7 cellular contexts compared by ENCODE assay signal in the genomic region with DNA sequence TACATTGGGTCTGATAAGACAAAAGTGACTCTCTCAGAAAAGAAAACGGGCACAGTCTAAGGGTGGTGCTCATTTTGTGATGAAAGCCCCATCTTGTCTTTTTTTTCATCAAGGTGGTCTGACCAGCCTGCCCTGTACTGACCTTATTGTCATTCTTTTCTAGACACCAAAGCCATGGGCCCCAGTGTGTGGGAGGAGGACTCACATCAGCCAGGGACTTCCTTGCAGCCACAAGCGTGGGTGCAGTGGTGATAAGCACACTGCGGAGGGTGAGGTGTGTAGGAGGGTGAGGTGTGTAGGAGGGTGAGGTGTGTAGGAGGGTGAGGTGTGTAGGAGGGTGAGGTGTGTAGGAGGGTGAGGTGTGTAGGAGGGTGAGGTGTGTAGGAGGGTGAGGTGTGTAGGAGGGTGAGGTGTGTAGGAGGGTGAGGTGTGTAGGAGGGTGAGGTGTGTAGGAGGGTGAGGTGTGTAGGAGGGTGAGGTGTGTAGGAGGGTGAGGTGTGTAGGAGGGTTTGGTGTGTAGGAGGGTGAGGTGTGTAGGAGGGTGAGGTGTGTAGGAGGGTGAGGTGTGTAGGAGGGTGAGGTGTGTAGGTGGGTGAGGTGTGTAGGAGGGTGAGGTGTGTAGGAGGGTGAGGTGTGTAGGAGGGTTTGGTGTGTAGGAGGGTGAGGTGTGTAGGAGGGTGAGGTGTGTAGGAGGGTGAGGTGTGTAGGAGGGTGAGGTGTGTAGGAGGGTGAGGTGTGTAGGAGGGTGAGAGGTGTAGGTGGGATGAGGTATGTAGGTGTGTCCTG.
DNase-seq lines count a peak whose midpoint lies in the region; ATAC-seq, FAIRE-seq and TF ChIP-seq lines count a peak whose summit lies in the region.
"Not testable (repeated sequence)": the region's sequence is repeated elsewhere in the genome, so short reads cannot be mapped to it uniquely, and the experiment has no call there.

No MANE protein-coding gene starts in this region.

- not testable (repeated sequence) for H2AFZ ChIP-seq in K562 (ENCODE audit: low read depth, low read length)

- H3K4me1 Mint-ChIP-seq in natural killer cell treated with Interleukin-12 subunit alpha and Interleukin-12 subunit beta and Interleukin-15 and Interleukin-18, amount 100 ng/mL, for 72 hours (ENCODE audit: low read depth in 2 of 2) = peaks cover 52 to 62% of the 10 kb centered on the region in 2 donors
- H3K4me1 Mint-ChIP-seq in stimulated activated naive B cell treated with anti-CD40 and anti-IgM and Interleukin-4, amounts not matched to agents 10 μg/mL and 1 μg/mL and 100 μg/mL, for 72 hours = peaks cover 20 to 30% of the 10 kb centered on the region in 2 donors

- H4K20me1 ChIP-seq in K562 (replicated peaks; ENCODE audit: control insufficient read depth, insufficient read depth, low read length) = not testable (repeated sequence)

- H3K9me3 Mint-ChIP-seq in natural killer cell treated with Interleukin-12 subunit alpha and Interleukin-12 subunit beta and Interleukin-15 and Interleukin-18, amount 100 ng/mL, for 72 hours = not testable (repeated sequence)
- peaks cover 12 to 15% of the 10 kb centered on the region in 2 donors for H3K9me3 Mint-ChIP-seq in stimulated activated naive B cell treated with anti-CD40 and anti-IgM and Interleukin-4, amounts not matched to agents 10 μg/mL and 1 μg/mL and 100 μg/mL, for 72 hours

- not testable (repeated sequence) for H3K36me3 ChIP-seq in K562 (ENCODE audit: control insufficient read depth, insufficient read depth, low read length)

- in situ Hi-C loops in K562 (cut with MboI) = not testable (repeated sequence)

- intact Hi-C loops in K562 (cut with micrococcal nuclease); cardiac septum (cut with DNase I): not testable (repeated sequence)

- not testable (repeated sequence) for H3K4me2 ChIP-seq in K562 (ENCODE audit: insufficient read depth, low read length)

- WGBS in K562 (ENCODE audit: insufficient coverage, low coverage, missing lambda C conversion rate) = 0% methylated on average over 2 of the region's 3 CpGs

- not testable (repeated sequence) for H3K27ac ChIP-seq in K562 (ENCODE audit: extremely low read depth, low read depth, low read length)

- CTCF ChIA-PET in K562 (lab: Yijun Ruan, JAX; ENCODE audit: low intra/inter-chr PET ratio) = not testable (repeated sequence)

- TF ChIP-seq CTCF in K562 (IDR thresholded peaks at IDR 0.05 in 2 of 3, conservative IDR thresholded peaks at IDR 0.05 in 1 of 3; ENCODE audit: insufficient read depth in 2 of 3, low read depth in 1 of 3, low read length in 3 of 3) = not testable (repeated sequence)

- not testable (repeated sequence) for H3K4me1 ChIP-seq in K562 (replicated peaks in 1 of 2; ENCODE audit: control insufficient read depth in 2 of 2, insufficient read depth in 2 of 2, low read length in 2 of 2)

- not testable (repeated sequence) for H3K4me3 Mint-ChIP-seq in natural killer cell treated with Interleukin-12 subunit alpha and Interleukin-12 subunit beta and Interleukin-15 and Interleukin-18, amount 100 ng/mL, for 72 hours; stimulated activated naive B cell treated with anti-CD40 and anti-IgM and Interleukin-4, amounts not matched to agents 10 μg/mL and 1 μg/mL and 100 μg/mL, for 72 hours

- H3K79me2 ChIP-seq in K562 (ENCODE audit: control insufficient read depth, insufficient read depth, low read length) = not testable (repeated sequence)

- TF ChIP-seq RAD21 in K562 (CRISPR knock-in tag; conservative IDR thresholded peaks at IDR 0.05 in 1 of 2, IDR thresholded peaks at IDR 0.05 in 1 of 2) = not testable (repeated sequence)

- H3K4me3 ChIP-seq in K562 = not testable (repeated sequence)

- POLR2A ChIA-PET in K562 (lab: Yijun Ruan, JAX) = not testable (repeated sequence)

- not testable (repeated sequence) for H3K36me3 Mint-ChIP-seq in natural killer cell treated with Interleukin-12 subunit alpha and Interleukin-12 subunit beta and Interleukin-15 and Interleukin-18, amount 100 ng/mL, for 72 hours; stimulated activated naive B cell treated with anti-CD40 and anti-IgM and Interleukin-4, amounts not matched to agents 10 μg/mL and 1 μg/mL and 100 μg/mL, for 72 hours

- TF ChIP-seq POLR2A in K562 (conservative IDR thresholded peaks at IDR 0.05) = not testable (repeated sequence)

- not testable (repeated sequence) for H3K9me3 ChIP-seq in K562 (replicated peaks; ENCODE audit: control insufficient read depth, insufficient read depth, low read depth, low read length)

- H3K9me1 ChIP-seq in K562 (ENCODE audit: control insufficient read depth, insufficient read depth, low read length) = not testable (repeated sequence)

- H3K9ac ChIP-seq in K562 (ENCODE audit: insufficient read depth in 1 of 2, low read depth in 2 of 2, low read length in 2 of 2) = not testable (repeated sequence)

- H3K27ac Mint-ChIP-seq in natural killer cell treated with Interleukin-12 subunit alpha and Interleukin-12 subunit beta and Interleukin-15 and Interleukin-18, amount 100 ng/mL, for 72 hours = peak overlapping the region; percentile 33 to 36
- H3K27ac Mint-ChIP-seq in stimulated activated naive B cell treated with anti-CD40 and anti-IgM and Interleukin-4, amounts not matched to agents 10 μg/mL and 1 μg/mL and 100 μg/mL, for 72 hours = peak overlapping the region; percentile 86

- DNase-seq in GM19239 (ENCODE audit: insufficient read length, low spot score); K562 (ENCODE audit: extremely low read depth in 1 of 4, low spot score in 3 of 4); stimulated activated naive B cell treated with anti-CD40 and anti-IgM and Interleukin-4, amounts not matched to agents 10 μg/mL and 1 μg/mL and 100 μg/mL, for 72 hours: not testable (repeated sequence)
- DNase-seq in activated CD4-positive, alpha-beta T cell treated with anti-CD3 and anti-CD28 coated beads, Interleukin-2, amount 50 U/mL, for 48 hours = peak; percentile 21 to 29
- peak; percentile 65 for DNase-seq in activated effector memory CD4-positive, alpha-beta T cell treated with anti-CD3 and anti-CD28 coated beads, Interleukin-2, amount 50 U/mL, for 16 hours
- DNase-seq in cardiac septum (ENCODE audit: low spot score) = peak; percentile 14
- DNase-seq in natural killer cell treated with Interleukin-12 subunit alpha and Interleukin-12 subunit beta and Interleukin-15 and Interleukin-18, amount 100 ng/mL, for 72 hours (ENCODE audit: low spot score) = peak; percentile 60

- FAIRE-seq in GM19239 (lab: Jason Lieb, UNC) (peak; percentile 90), K562 (lab: Jason Lieb, UNC) (peak; percentile 93)

- not testable (repeated sequence) for H3K27me3 Mint-ChIP-seq in natural killer cell treated with Interleukin-12 subunit alpha and Interleukin-12 subunit beta and Interleukin-15 and Interleukin-18, amount 100 ng/mL, for 72 hours
- peaks cover 30 to 39% of the 10 kb centered on the region in 2 donors for H3K27me3 Mint-ChIP-seq in stimulated activated naive B cell treated with anti-CD40 and anti-IgM and Interleukin-4, amounts not matched to agents 10 μg/mL and 1 μg/mL and 100 μg/mL, for 72 hours

- peaks cover 8 to 49% of the 10 kb centered on the region in 2 experiments; a peak in 3 of 5 replicates for H3K27me3 ChIP-seq in K562 (ENCODE audit: control insufficient read depth in 2 of 2, insufficient read depth in 2 of 2, low read length in 2 of 2)

- not testable (repeated sequence) for BruUV-seq in K562 (replicated peaks; lab: Mats Ljungman, UMichigan)

- not testable (repeated sequence) for TF ChIP-seq EP300 in K562 (IDR thresholded peaks at IDR 0.05; ENCODE audit: low read length)

- not testable (repeated sequence) for ATAC-seq in K562; natural killer cell treated with Interleukin-12 subunit alpha and Interleukin-12 subunit beta and Interleukin-15 and Interleukin-18, amount 100 ng/mL, for 72 hours
- ATAC-seq in stimulated activated naive B cell treated with anti-CD40 and anti-IgM and Interleukin-4, amounts not matched to agents 10 μg/mL and 1 μg/mL and 100 μg/mL, for 72 hours (replicated peaks) = peak; percentile 14 to 29

TF ChIP-seq in K562, 482 proteins besides CTCF, POLR2A, EP300 and RAD21:
- TF ChIP-seq CREBBP (IDR thresholded peaks at IDR 0.05; ENCODE audit: low read depth, low read length) = peak; percentile 86
